ENCODE assay signal across 22 cellular contexts in genomic region chr1:53307037-53307436, GRCh38. TPM values are rescaled to one million over a fixed set of nuclear protein-coding genes. Genes with fewer than 3 reads are reported as not detected.
A peak's percentile ranks its signal among the peaks of the same experiment; 100 is the strongest.
DNase-seq lines count a peak whose midpoint lies in the region; ATAC-seq and TF ChIP-seq lines count a peak whose summit lies in the region.
"Had no signal": no experiment of that assay in that cellular context is flagged by ENCODE, and none has a peak within 500 bp of the region (broad histone marks: within the 10 kb centered on the region; RNA-seq: fewer than 3 reads in every experiment).

No MANE protein-coding gene starts in this region.

- no peak overlapping the region for H3K4me3 ChIP-seq in WERI-Rb-1 (ENCODE audit: low read depth, low read length)
- H3K4me3 ChIP-seq: dorsolateral prefrontal cortex, left lung, Peyer's patch, skin epidermis had no signal

- CTCF ChIA-PET in activated CD4-positive, alpha-beta memory T cell treated with anti-CD3 and anti-CD28 coated beads, Interleukin-2, amount 10 ng/mL, durations not matched to agents 7 days and 5 days (lab: Charles Lee): no interaction called here
- CTCF ChIA-PET in activated CD4-positive, alpha-beta memory T cell treated with anti-CD3 and anti-CD28 coated beads for 36 hours (lab: Charles Lee): no interaction called here

- H3K36me3 Mint-ChIP-seq in activated CD4-positive, alpha-beta memory T cell treated with anti-CD3 and anti-CD28 coated beads, Interleukin-2, amount 10 ng/mL, durations not matched to agents 7 days and 5 days (ENCODE audit: low read depth): peaks cover 15% of the 10 kb centered on the region
- H3K36me3 Mint-ChIP-seq in activated CD4-positive, alpha-beta memory T cell treated with anti-CD3 and anti-CD28 coated beads for 36 hours: peaks cover 5% of the 10 kb centered on the region
- no peaks in the 10 kb centered on the region for H3K36me3 Mint-ChIP-seq in natural killer cell

- no peak for TF ChIP-seq POLR2A in erythroblast (IDR thresholded peaks at IDR 0.05; ENCODE audit: low read length)

- H3K36me3 ChIP-seq in WERI-Rb-1: peaks cover 56% of the 10 kb centered on the region
- H3K36me3 ChIP-seq: left lung, Peyer's patch had no signal

- no peak for TF ChIP-seq CTCF in WERI-Rb-1 (IDR thresholded peaks at IDR 0.05; ENCODE audit: low read depth, low read length)
- TF ChIP-seq CTCF in natural killer cell (IDR thresholded peaks at IDR 0.05): no peak

- no peaks in the 10 kb centered on the region for H3K9me3 Mint-ChIP-seq in activated CD4-positive, alpha-beta memory T cell treated with anti-CD3 and anti-CD28 coated beads, Interleukin-2, amount 10 ng/mL, durations not matched to agents 7 days and 5 days
- no peaks in the 10 kb centered on the region for H3K9me3 Mint-ChIP-seq in activated CD4-positive, alpha-beta memory T cell treated with anti-CD3 and anti-CD28 coated beads for 36 hours
- no peaks in the 10 kb centered on the region for H3K9me3 Mint-ChIP-seq in natural killer cell
- H3K9me3 Mint-ChIP-seq: activated naive CD8-positive, alpha-beta T cell treated with anti-CD3 and anti-CD28 coated beads, Interleukin-2, amount 50 U/mL, for 24 hours had no signal

- no peak for DNase-seq in activated CD4-positive, alpha-beta memory T cell treated with anti-CD3 and anti-CD28 coated beads, Interleukin-2, amount 10 ng/mL, durations not matched to agents 7 days and 5 days
- no peak for DNase-seq in activated CD4-positive, alpha-beta memory T cell treated with anti-CD3 and anti-CD28 coated beads for 36 hours
- peak; percentile 82 for DNase-seq in DMS 273 (lab: John Stamatoyannopoulos, UW; ENCODE audit: unreplicated experiment)
- no peak for DNase-seq in WERI-Rb-1
- DNase-seq in natural killer cell: no peak
- no peak for DNase-seq in nucleus accumbens (lab: John Stamatoyannopoulos, UW)
- no peak for DNase-seq in stimulated activated naive CD4-positive, alpha-beta T cell treated with Interleukin-2 at 50 U/mL for 16 hours (lab: John Stamatoyannopoulos, UW)
- no peak for DNase-seq in erythroblast (lab: John Stamatoyannopoulos, UW)
- DNase-seq: activated naive CD8-positive, alpha-beta T cell treated with anti-CD3 and anti-CD28 coated beads, Interleukin-2, amount 50 U/mL, for 24 hours; cerebellar nuclear complex; DMS79; dorsolateral prefrontal cortex; GF-D8; left lung; mesendoderm; NCI-H1092 treated with DMSO at 0.1 percent for 48 hours; NCI-H1930; NCI-H2227 treated with DMSO at 0.1 percent for 48 hours; Peyer's patch; stimulated activated CD8-positive, alpha-beta memory T cell treated with anti-CD3 and anti-CD28 coated beads, Interleukin-4, amount 100 ng/mL, for 48 hours had no signal

- no peak overlapping the region for H3K4me3 Mint-ChIP-seq in activated CD4-positive, alpha-beta memory T cell treated with anti-CD3 and anti-CD28 coated beads, Interleukin-2, amount 10 ng/mL, durations not matched to agents 7 days and 5 days
- no peak overlapping the region for H3K4me3 Mint-ChIP-seq in activated CD4-positive, alpha-beta memory T cell treated with anti-CD3 and anti-CD28 coated beads for 36 hours
- no peak overlapping the region for H3K4me3 Mint-ChIP-seq in natural killer cell
- H3K4me3 Mint-ChIP-seq: activated naive CD8-positive, alpha-beta T cell treated with anti-CD3 and anti-CD28 coated beads, Interleukin-2, amount 50 U/mL, for 24 hours had no signal

- no peaks in the 10 kb centered on the region for H3K9me3 ChIP-seq in WERI-Rb-1 (ENCODE audit: severe bottlenecking)
- H3K9me3 ChIP-seq: left lung, Peyer's patch had no signal

- H3K27ac Mint-ChIP-seq in activated CD4-positive, alpha-beta memory T cell treated with anti-CD3 and anti-CD28 coated beads, Interleukin-2, amount 10 ng/mL, durations not matched to agents 7 days and 5 days: peak overlapping the region; percentile 31
- H3K27ac Mint-ChIP-seq in activated CD4-positive, alpha-beta memory T cell treated with anti-CD3 and anti-CD28 coated beads for 36 hours: no peak overlapping the region
- H3K27ac Mint-ChIP-seq in natural killer cell: peak overlapping the region; percentile 52 to 71
- H3K27ac Mint-ChIP-seq: activated naive CD8-positive, alpha-beta T cell treated with anti-CD3 and anti-CD28 coated beads, Interleukin-2, amount 50 U/mL, for 24 hours had no signal

- POLR2A ChIA-PET in activated CD4-positive, alpha-beta memory T cell treated with anti-CD3 and anti-CD28 coated beads, Interleukin-2, amount 10 ng/mL, durations not matched to agents 7 days and 5 days (lab: Charles Lee): no interaction called here
- POLR2A ChIA-PET in activated CD4-positive, alpha-beta memory T cell treated with anti-CD3 and anti-CD28 coated beads for 36 hours (lab: Charles Lee): no interaction called here

- no peaks in the 10 kb centered on the region for H3K27me3 ChIP-seq in WERI-Rb-1 (ENCODE audit: insufficient read depth, low read depth, severe bottlenecking)
- H3K27me3 ChIP-seq: dorsolateral prefrontal cortex, left lung, Peyer's patch had no signal

- H3K4me1 Mint-ChIP-seq in activated CD4-positive, alpha-beta memory T cell treated with anti-CD3 and anti-CD28 coated beads, Interleukin-2, amount 10 ng/mL, durations not matched to agents 7 days and 5 days: peaks cover 21% of the 10 kb centered on the region
- H3K4me1 Mint-ChIP-seq in activated CD4-positive, alpha-beta memory T cell treated with anti-CD3 and anti-CD28 coated beads for 36 hours (ENCODE audit: low read depth): peaks cover 8% of the 10 kb centered on the region
- peaks cover 17 to 27% of the 10 kb centered on the region in 2 donors for H3K4me1 Mint-ChIP-seq in natural killer cell

- H3K27ac ChIP-seq in WERI-Rb-1: 0 out of 2 replicates have a peak overlapping the region, but pooled peaks have one; percentile 73
- H3K27ac ChIP-seq: left lung, Peyer's patch had no signal

- intact Hi-C loops in activated CD4-positive, alpha-beta memory T cell treated with anti-CD3 and anti-CD28 coated beads for 36 hours (cut with micrococcal nuclease): no loop called here
- intact Hi-C loops in natural killer cell (cut with micrococcal nuclease): no loop called here

- H3K27me3 Mint-ChIP-seq in activated CD4-positive, alpha-beta memory T cell treated with anti-CD3 and anti-CD28 coated beads, Interleukin-2, amount 10 ng/mL, durations not matched to agents 7 days and 5 days: no peaks in the 10 kb centered on the region
- H3K27me3 Mint-ChIP-seq in activated CD4-positive, alpha-beta memory T cell treated with anti-CD3 and anti-CD28 coated beads for 36 hours: no peaks in the 10 kb centered on the region
- no peaks in the 10 kb centered on the region for H3K27me3 Mint-ChIP-seq in natural killer cell (ENCODE audit: low read depth in 2 of 2)
- H3K27me3 Mint-ChIP-seq: activated naive CD8-positive, alpha-beta T cell treated with anti-CD3 and anti-CD28 coated beads, Interleukin-2, amount 50 U/mL, for 24 hours had no signal

- no peak for ATAC-seq in natural killer cell
- ATAC-seq: activated CD4-positive, CD25-positive, alpha-beta regulatory T cell treated with anti-CD3 and anti-CD28 coated beads, Interleukin-2, amount 50 U/mL, for 24 hours; activated naive CD8-positive, alpha-beta T cell treated with anti-CD3 and anti-CD28 coated beads, Interleukin-2, amount 50 U/mL, for 24 hours had no signal

RNA-seq across cellular contexts. Expression of gene LRP8, which starts 20.8 kb away (rescaled TPM):
- total RNA-seq in activated CD4-positive, alpha-beta memory T cell treated with anti-CD3 and anti-CD28 coated beads, Interleukin-2, amount 10 ng/mL, durations not matched to agents 7 days and 5 days: 10 to 100 TPM; 51.5 to 52.7 TPM
- total RNA-seq in activated CD4-positive, alpha-beta memory T cell treated with anti-CD3 and anti-CD28 coated beads for 36 hours: 10 to 100 TPM; 38.6 to 38.8 TPM
- 10 to 100 TPM; 23.2 to 27.3 (median 24.9) TPM for total RNA-seq in natural killer cell
